In genomic region chr1:60111118-60111517, GRCh38 we compare ENCODE assay signal across 30 cellular contexts.
"Had no signal": no experiment of that assay in that cellular context is flagged by ENCODE, and none has a peak within 500 bp of the region (broad histone marks: within the 10 kb centered on the region; RNA-seq: fewer than 3 reads in every experiment).

No MANE protein-coding gene starts in this region.

- ATAC-seq: naive thymus-derived CD8-positive, alpha-beta T cell; natural killer cell treated with Interleukin-12 subunit alpha and Interleukin-12 subunit beta and Interleukin-15 and Interleukin-18, amount 100 ng/mL, for 72 hours; psoas muscle; right cardiac atrium; right lobe of liver; stimulated activated effector memory CD8-positive, alpha-beta T cell treated with anti-CD3 and anti-CD28 coated beads, Interleukin-12 subunit alpha, Interleukin-12 subunit beta, amount 100 ng/mL, for 72 hours; stimulated activated naive CD8-positive, alpha-beta T cell treated with anti-CD3 and anti-CD28 coated beads, Interleukin-15, amount 100 ng/mL, for 72 hours; stimulated activated naive CD8-positive, alpha-beta T cell treated with anti-CD3 and anti-CD28 coated beads, Interleukin-15, Interleukin-2, amounts not matched to agents 100 U/mL and 50 U/mL, for 24 hours; upper lobe of right lung had no signal

- H3K9me3 Mint-ChIP-seq: natural killer cell treated with Interleukin-12 subunit alpha and Interleukin-12 subunit beta and Interleukin-15 and Interleukin-18, amount 100 ng/mL, for 72 hours; nephron progenitor cell; neural crest cell; stimulated activated naive CD8-positive, alpha-beta T cell treated with anti-CD3 and anti-CD28 coated beads, Interleukin-15, amount 100 ng/mL, for 72 hours; type B pancreatic cell had no signal

- H3K9ac ChIP-seq: parathyroid adenoma had no signal

- H3K36me3 Mint-ChIP-seq: naive thymus-derived CD8-positive, alpha-beta T cell; natural killer cell treated with Interleukin-12 subunit alpha and Interleukin-12 subunit beta and Interleukin-15 and Interleukin-18, amount 100 ng/mL, for 72 hours; stimulated activated effector memory CD8-positive, alpha-beta T cell treated with anti-CD3 and anti-CD28 coated beads, Interleukin-12 subunit alpha, Interleukin-12 subunit beta, amount 100 ng/mL, for 72 hours; type B pancreatic cell had no signal

- H3K9me3 ChIP-seq: neutrophil, psoas muscle, right lobe of liver, sigmoid colon, suprapubic skin, testis, tibial artery, transverse colon, upper lobe of right lung, uterus had no signal

- H3K4me3 ChIP-seq: psoas muscle, right lobe of liver, sigmoid colon, suprapubic skin, testis, tibial artery, transverse colon, upper lobe of right lung, uterus had no signal

- H3K4me1 Mint-ChIP-seq: naive thymus-derived CD8-positive, alpha-beta T cell; stimulated activated effector memory CD8-positive, alpha-beta T cell treated with anti-CD3 and anti-CD28 coated beads, Interleukin-12 subunit alpha, Interleukin-12 subunit beta, amount 100 ng/mL, for 72 hours; stimulated activated naive CD8-positive, alpha-beta T cell treated with anti-CD3 and anti-CD28 coated beads, Interleukin-15, amount 100 ng/mL, for 72 hours had no signal

- H3K36me3 ChIP-seq: neutrophil, right lobe of liver, sigmoid colon, suprapubic skin, tibial artery, transverse colon, upper lobe of right lung, uterus had no signal

- DNase-seq: naive thymus-derived CD8-positive, alpha-beta T cell; nephron progenitor cell; nucleus accumbens; posterior cingulate gyrus; psoas muscle; right cardiac atrium; right lobe of liver; sigmoid colon; small intestine; stimulated activated CD4-positive, alpha-beta T cell treated with anti-CD3 and anti-CD28 coated beads, Interleukin-15, amount 100 ng/mL, for 24 hours; stimulated activated CD4-positive, alpha-beta T cell treated with anti-CD3 and anti-CD28 coated beads, Interleukin-2, amount 100 ng/mL, for 24 hours; stimulated activated CD4-positive, alpha-beta T cell treated with anti-CD3 and anti-CD28 coated beads, Interleukin-2, amount 100 ng/mL, for 48 hours; stimulated activated CD4-positive, alpha-beta T cell treated with anti-CD3 and anti-CD28 coated beads, Interleukin-4, amount 100 ng/mL, for 24 hours; stimulated activated naive CD4-positive, alpha-beta T cell; stimulated activated naive CD8-positive, alpha-beta T cell treated with anti-CD3 and anti-CD28 coated beads, Interleukin-15, amount 100 ng/mL, for 72 hours; stimulated activated naive CD8-positive, alpha-beta T cell treated with anti-CD3 and anti-CD28 coated beads, Interleukin-15, Interleukin-2, amounts not matched to agents 100 U/mL and 50 U/mL, for 24 hours; substantia nigra; testis; tibial artery; transverse colon; upper lobe of right lung; uterus had no signal

- H3K27me3 Mint-ChIP-seq: stimulated activated naive CD8-positive, alpha-beta T cell treated with anti-CD3 and anti-CD28 coated beads, Interleukin-15, amount 100 ng/mL, for 72 hours had no signal

- H2AFZ ChIP-seq: parathyroid adenoma had no signal

- H3K79me2 ChIP-seq: parathyroid adenoma had no signal

- H3K4me1 ChIP-seq: parathyroid adenoma, psoas muscle, right lobe of liver, sigmoid colon, suprapubic skin, testis, tibial artery, transverse colon, upper lobe of right lung, uterus had no signal

- H3K4me3 Mint-ChIP-seq: naive thymus-derived CD8-positive, alpha-beta T cell; natural killer cell treated with Interleukin-12 subunit alpha and Interleukin-12 subunit beta and Interleukin-15 and Interleukin-18, amount 100 ng/mL, for 72 hours; nephron progenitor cell; neural crest cell; stimulated activated effector memory CD8-positive, alpha-beta T cell treated with anti-CD3 and anti-CD28 coated beads, Interleukin-12 subunit alpha, Interleukin-12 subunit beta, amount 100 ng/mL, for 72 hours; stimulated activated naive CD8-positive, alpha-beta T cell treated with anti-CD3 and anti-CD28 coated beads, Interleukin-15, amount 100 ng/mL, for 72 hours; type B pancreatic cell had no signal

- H3K27me3 ChIP-seq: neutrophil, right lobe of liver, sigmoid colon, suprapubic skin, testis, tibial artery, transverse colon, upper lobe of right lung, uterus had no signal

- H3K27ac ChIP-seq: neutrophil, parathyroid adenoma, psoas muscle, right lobe of liver, sigmoid colon, suprapubic skin, testis, tibial artery, transverse colon, upper lobe of right lung, uterus had no signal

- H3K27ac Mint-ChIP-seq: naive thymus-derived CD8-positive, alpha-beta T cell; natural killer cell treated with Interleukin-12 subunit alpha and Interleukin-12 subunit beta and Interleukin-15 and Interleukin-18, amount 100 ng/mL, for 72 hours; nephron progenitor cell; progenitor cell of endocrine pancreas; stimulated activated effector memory CD8-positive, alpha-beta T cell treated with anti-CD3 and anti-CD28 coated beads, Interleukin-12 subunit alpha, Interleukin-12 subunit beta, amount 100 ng/mL, for 72 hours; stimulated activated naive CD8-positive, alpha-beta T cell treated with anti-CD3 and anti-CD28 coated beads, Interleukin-15, amount 100 ng/mL, for 72 hours; type B pancreatic cell had no signal
